8 cellular contexts compared by ENCODE assay signal in the genomic region with DNA sequence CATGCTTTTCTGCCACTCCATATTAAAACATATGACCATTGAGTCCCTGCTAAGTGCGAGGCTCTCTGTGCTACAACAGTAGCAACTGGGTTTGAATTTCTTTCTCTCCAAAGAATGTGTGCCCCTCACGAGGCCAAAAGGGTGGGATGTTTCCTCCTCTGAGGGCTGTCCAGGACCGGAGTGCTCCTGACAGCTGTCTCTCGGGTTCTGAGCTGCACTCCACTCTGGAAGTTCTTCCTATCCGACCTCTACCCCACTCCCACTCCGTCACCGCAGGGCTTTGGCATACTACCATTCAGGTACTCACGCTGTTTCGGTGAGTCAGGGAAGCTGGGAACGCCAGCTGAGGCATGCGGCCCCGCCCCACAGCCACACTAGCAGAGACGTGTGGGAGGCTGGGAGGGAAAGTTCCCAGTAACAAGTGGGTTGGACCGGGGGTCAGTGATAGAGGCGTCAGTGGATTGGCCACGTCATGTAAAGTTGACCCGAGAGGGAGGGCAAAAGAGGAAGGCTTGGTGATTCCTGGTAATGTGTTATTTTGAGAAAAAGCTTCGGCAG. TPM values are rescaled to one million over a fixed set of nuclear protein-coding genes. Genes with fewer than 3 reads are reported as not detected.
DNase-seq lines count a peak whose midpoint lies in the region; ATAC-seq and TF ChIP-seq lines count a peak whose summit lies in the region.

No MANE protein-coding gene starts in this region.

- no peaks in the 10 kb centered on the region for H4K20me1 ChIP-seq in neural cell (ENCODE audit: insufficient read depth)

- no peaks in the 10 kb centered on the region for H3K27me3 ChIP-seq in neural cell (ENCODE audit: insufficient read depth, low read depth, low read length)
- no peaks in the 10 kb centered on the region for H3K27me3 ChIP-seq in thoracic aorta (replicated peaks; ENCODE audit: insufficient read depth)

- no peaks in the 10 kb centered on the region for H3K9me2 ChIP-seq in neural cell (ENCODE audit: insufficient read depth, low read length)

- H3K36me3 Mint-ChIP-seq in activated T-helper 17 cell treated with anti-CD3 and anti-CD28 coated beads, Interleukin-2, amount 50 U/mL, for 72 hours (ENCODE audit: low read depth): peaks cover 51% of the 10 kb centered on the region

- H3K4me1 Mint-ChIP-seq in activated T-helper 17 cell treated with anti-CD3 and anti-CD28 coated beads, Interleukin-2, amount 50 U/mL, for 72 hours: peaks cover 24% of the 10 kb centered on the region

- no peak for TF ChIP-seq EP300 in neural cell (conservative IDR thresholded peaks at IDR 0.05; ENCODE audit: poor library complexity, severe bottlenecking)

- H3K4me1 ChIP-seq in thoracic aorta (ENCODE audit: control insufficient read depth in 1 of 2, low read depth in 2 of 2): peaks cover 12 to 45% of the 10 kb centered on the region in 2 donors

- ATAC-seq in activated T-helper 17 cell treated with anti-CD3 and anti-CD28 coated beads, Interleukin-2, amount 50 U/mL, for 72 hours (replicated peaks): peak; percentile 84
- peak; percentile 78 for ATAC-seq in thoracic aorta (ENCODE audit: insufficient number of reproducible peaks, low FRiP score, low read depth)
- ATAC-seq in HG03571 (IDR thresholded peaks at IDR 0.05; ENCODE audit: unreplicated experiment): no peak

- H3K4me3 Mint-ChIP-seq in activated T-helper 17 cell treated with anti-CD3 and anti-CD28 coated beads, Interleukin-2, amount 50 U/mL, for 72 hours: peak overlapping the region; percentile 95

- H3K9me3 Mint-ChIP-seq in activated T-helper 17 cell treated with anti-CD3 and anti-CD28 coated beads, Interleukin-2, amount 50 U/mL, for 72 hours: no peaks in the 10 kb centered on the region

- H2AFZ ChIP-seq in neural cell (ENCODE audit: low read depth, low read length): peak overlapping the region; percentile 89

- H3F3A ChIP-seq in neural cell (ENCODE audit: insufficient read depth, low read length, poor library complexity, severe bottlenecking): no peaks in the 10 kb centered on the region

- H3K36me3 ChIP-seq in neural cell (ENCODE audit: insufficient read depth, low read length): no peaks in the 10 kb centered on the region
- no peaks in the 10 kb centered on the region for H3K36me3 ChIP-seq in thoracic aorta

- no peaks in the 10 kb centered on the region for H3K9me3 ChIP-seq in neural cell (ENCODE audit: low read length)
- H3K9me3 ChIP-seq in thoracic aorta: no peaks in the 10 kb centered on the region

- TF ChIP-seq RAD21 in neural cell (conservative IDR thresholded peaks at IDR 0.05): no peak

- TF ChIP-seq CTCF in fibroblast of villous mesenchyme (IDR thresholded peaks at IDR 0.05; ENCODE audit: insufficient read depth, low read depth, low read length) (no peak), neural cell (IDR thresholded peaks at IDR 0.05; ENCODE audit: poor library complexity, severe bottlenecking) (no peak), thoracic aorta (IDR thresholded peaks at IDR 0.05) (no peak)

- H3K4me2 ChIP-seq in neural cell (ENCODE audit: low read length): peak overlapping the region; percentile 83

- H3K27ac ChIP-seq in neural cell (ENCODE audit: low read length) (peak overlapping the region; percentile 96), thoracic aorta (peak overlapping the region; percentile 94 to 100)

- H3K27ac Mint-ChIP-seq in activated T-helper 17 cell treated with anti-CD3 and anti-CD28 coated beads, Interleukin-2, amount 50 U/mL, for 72 hours: peak overlapping the region; percentile 98

- DNase-seq in COLO668 (lab: John Stamatoyannopoulos, UW; ENCODE audit: unreplicated experiment) (peak; percentile 85), HK-2 (ENCODE audit: unreplicated experiment) (peak; percentile 97), OCI-M1 (lab: John Stamatoyannopoulos, UW) (peak; percentile 96), fibroblast of villous mesenchyme (ENCODE audit: low read depth) (peak; percentile 97), thoracic aorta (ENCODE audit: low spot score) (peak; percentile 96)

- H3K4me3 ChIP-seq in fibroblast of villous mesenchyme (ENCODE audit: low read depth, low read length) (peak overlapping the region; percentile 89), neural cell (ENCODE audit: low read length) (peak overlapping the region; percentile 76), thoracic aorta (peak overlapping the region; percentile 72)

- no peaks in the 10 kb centered on the region for H3K27me3 Mint-ChIP-seq in activated T-helper 17 cell treated with anti-CD3 and anti-CD28 coated beads, Interleukin-2, amount 50 U/mL, for 72 hours

- peaks cover 10% of the 10 kb centered on the region for H3K79me2 ChIP-seq in neural cell (replicated peaks; ENCODE audit: insufficient read depth, low read length)

- peak overlapping the region; percentile 95 for H3K9ac ChIP-seq in neural cell (ENCODE audit: low read length)

TF ChIP-seq in neural cell, 6 proteins besides CTCF, POLR2A, EP300 and RAD21:
- TF ChIP-seq EZH2 (IDR thresholded peaks at IDR 0.05; ENCODE audit: borderline replicate concordance, insufficient read depth, low read length, poor library complexity, severe bottlenecking) (no peak), POLR2AphosphoS5 (IDR thresholded peaks at IDR 0.05) (no peak), MXI1 (conservative IDR thresholded peaks at IDR 0.05; ENCODE audit: poor library complexity, severe bottlenecking) (no peak), SMC3 (conservative IDR thresholded peaks at IDR 0.05; ENCODE audit: poor library complexity) (no peak), TAF1 (IDR thresholded peaks at IDR 0.05; ENCODE audit: low read depth) (no peak)
- TF ChIP-seq, protein P1, sequence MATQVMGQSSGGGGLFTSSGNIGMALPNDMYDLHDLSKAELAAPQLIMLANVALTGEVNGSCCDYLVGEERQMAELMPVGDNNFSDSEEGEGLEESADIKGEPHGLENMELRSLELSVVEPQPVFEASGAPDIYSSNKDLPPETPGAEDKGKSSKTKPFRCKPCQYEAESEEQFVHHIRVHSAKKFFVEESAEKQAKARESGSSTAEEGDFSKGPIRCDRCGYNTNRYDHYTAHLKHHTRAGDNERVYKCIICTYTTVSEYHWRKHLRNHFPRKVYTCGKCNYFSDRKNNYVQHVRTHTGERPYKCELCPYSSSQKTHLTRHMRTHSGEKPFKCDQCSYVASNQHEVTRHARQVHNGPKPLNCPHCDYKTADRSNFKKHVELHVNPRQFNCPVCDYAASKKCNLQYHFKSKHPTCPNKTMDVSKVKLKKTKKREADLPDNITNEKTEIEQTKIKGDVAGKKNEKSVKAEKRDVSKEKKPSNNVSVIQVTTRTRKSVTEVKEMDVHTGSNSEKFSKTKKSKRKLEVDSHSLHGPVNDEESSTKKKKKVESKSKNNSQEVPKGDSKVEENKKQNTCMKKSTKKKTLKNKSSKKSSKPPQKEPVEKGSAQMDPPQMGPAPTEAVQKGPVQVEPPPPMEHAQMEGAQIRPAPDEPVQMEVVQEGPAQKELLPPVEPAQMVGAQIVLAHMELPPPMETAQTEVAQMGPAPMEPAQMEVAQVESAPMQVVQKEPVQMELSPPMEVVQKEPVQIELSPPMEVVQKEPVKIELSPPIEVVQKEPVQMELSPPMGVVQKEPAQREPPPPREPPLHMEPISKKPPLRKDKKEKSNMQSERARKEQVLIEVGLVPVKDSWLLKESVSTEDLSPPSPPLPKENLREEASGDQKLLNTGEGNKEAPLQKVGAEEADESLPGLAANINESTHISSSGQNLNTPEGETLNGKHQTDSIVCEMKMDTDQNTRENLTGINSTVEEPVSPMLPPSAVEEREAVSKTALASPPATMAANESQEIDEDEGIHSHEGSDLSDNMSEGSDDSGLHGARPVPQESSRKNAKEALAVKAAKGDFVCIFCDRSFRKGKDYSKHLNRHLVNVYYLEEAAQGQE (IDR thresholded peaks at IDR 0.05; ENCODE audit: borderline replicate concordance): no peak

RNA-seq across cellular contexts. Expression of a gene that starts 0.7 kb away (rescaled TPM):
- total RNA-seq in activated T-helper 17 cell treated with anti-CD3 and anti-CD28 coated beads, Interleukin-2, amount 50 U/mL, for 72 hours: 10 to 100 TPM; 42.8 to 47.3 TPM
- total RNA-seq in fibroblast of villous mesenchyme (52.5 and 58.7 TPM in 2 replicates), thoracic aorta (10 to 100 TPM; 13.0 to 22.2 TPM)
- polyA plus RNA-seq in neural cell: 12.6 and 15.9 TPM in 2 replicates
- polyA minus RNA-seq in neural cell: 6.5 and 8.0 TPM in 2 replicates

RNA-seq across cellular contexts. Expression of a gene that starts 5.4 kb away (rescaled TPM):
- 10 to 100 TPM; 29.4 to 40.6 TPM for total RNA-seq in activated T-helper 17 cell treated with anti-CD3 and anti-CD28 coated beads, Interleukin-2, amount 50 U/mL, for 72 hours
- total RNA-seq in fibroblast of villous mesenchyme: 23.7 and 47.0 TPM in 2 replicates
- polyA plus RNA-seq in neural cell: 150 TPM in 2 replicates
- 13.9 and 17.8 TPM in 2 replicates for polyA minus RNA-seq in neural cell
- total RNA-seq in thoracic aorta: 10 to 100 TPM; 28.8 to 68.6 TPM

RNA-seq across cellular contexts. Expression of a gene that starts 7.3 kb away (rescaled TPM):
- total RNA-seq in activated T-helper 17 cell treated with anti-CD3 and anti-CD28 coated beads, Interleukin-2, amount 50 U/mL, for 72 hours: under 1 TPM in 1 of 2 donors, not detected in 1; 0.48 TPM
- total RNA-seq in fibroblast of villous mesenchyme (not detected in 2 replicates), thoracic aorta (10 to 100 TPM in 1 of 2 donors, 1 to 10 TPM in 1; 4.6 to 15.4 TPM)
- 0.50 TPM in 1 of 2 replicates, not detected in the other for polyA plus RNA-seq in neural cell
- 1.2 TPM in 1 of 2 replicates, not detected in the other for polyA minus RNA-seq in neural cell

RNA-seq across cellular contexts. Expression of a gene that starts 38.2 kb away (rescaled TPM):
- total RNA-seq in activated T-helper 17 cell treated with anti-CD3 and anti-CD28 coated beads, Interleukin-2, amount 50 U/mL, for 72 hours: 100 to 1,000 TPM; 108 to 166 TPM
- 65.6 and 95.3 TPM in 2 replicates for total RNA-seq in fibroblast of villous mesenchyme
- polyA plus RNA-seq in neural cell: 175 and 187 TPM in 2 replicates
- 43.6 and 54.6 TPM in 2 replicates for polyA minus RNA-seq in neural cell
- total RNA-seq in thoracic aorta: 100 to 1,000 TPM; 106 to 112 TPM

RNA-seq across cellular contexts. Expression of a gene that starts 38.7 kb away (rescaled TPM):
- total RNA-seq in activated T-helper 17 cell treated with anti-CD3 and anti-CD28 coated beads, Interleukin-2, amount 50 U/mL, for 72 hours: 10 to 100 TPM; 10.6 to 16.6 TPM
- total RNA-seq in fibroblast of villous mesenchyme (6.5 and 7.7 TPM in 2 replicates), thoracic aorta (1 to 10 TPM; 2.7 to 5.8 TPM)
- polyA plus RNA-seq in neural cell: 31.5 and 49.0 TPM in 2 replicates
- polyA minus RNA-seq in neural cell: 38.0 and 38.7 TPM in 2 replicates
